Comparison of ENCODE assay signal across 16 cellular contexts in genomic region chr12:12428961-12429657, GRCh38.
DNase-seq lines count a peak whose midpoint lies in the region; ATAC-seq and TF ChIP-seq lines count a peak whose summit lies in the region.
"Had no signal": no experiment of that assay in that cellular context is flagged by ENCODE, and none has a peak within 500 bp of the region (broad histone marks: within the 10 kb centered on the region; RNA-seq: fewer than 3 reads in every experiment).

No MANE protein-coding gene starts in this region.

- H3K4me1 ChIP-seq in PC-3 (ENCODE audit: insufficient read depth, low read length): peaks cover 47% of the 10 kb centered on the region
- H3K4me1 ChIP-seq in thyroid gland: peaks cover 30 to 31% of the 10 kb centered on the region in 2 donors
- H3K4me1 ChIP-seq: SJCRH30 had no signal

- H3K9me3 ChIP-seq in PC-3 (ENCODE audit: low read length) (no peaks in the 10 kb centered on the region), thyroid gland (no peaks in the 10 kb centered on the region)
- H3K9me3 ChIP-seq: esophagus squamous epithelium, psoas muscle, SJCRH30 had no signal

- no TSS peak for BruUV-seq in PC-3 (replicated peaks; lab: Mats Ljungman, UMichigan)

- no peak for TF ChIP-seq POLR2A in thyroid gland (IDR thresholded peaks at IDR 0.05)

- H3K9ac ChIP-seq in PC-3 (ENCODE audit: low read length): peak overlapping the region; percentile 32; the same call in 1 of the 2 replicates

- WGBS in thyroid gland, 2 donors: 66 to 67% methylated on average over 7 of the region's 7 CpGs

- DNase-seq in activated naive CD8-positive, alpha-beta T cell treated with anti-CD3 and anti-CD28 coated beads, Interleukin-2, amount 50 U/mL, for 24 hours: no peak
- DNase-seq in activated naive CD8-positive, alpha-beta T cell treated with anti-CD3 and anti-CD28 coated beads for 36 hours: no peak
- DNase-seq in PC-3: peak; percentile 73
- DNase-seq in chondrocyte (ENCODE audit: low spot score): no peak
- DNase-seq in thyroid gland: peak in 1 of 2 donors; percentile 17
- DNase-seq in osteocyte (ENCODE audit: extremely low spot score, unreplicated experiment): no peak
- no peak for DNase-seq in stimulated activated naive B cell treated with anti-CD40 and anti-IgM and Interleukin-4, amounts not matched to agents 10 μg/mL and 1 μg/mL and 100 μg/mL, for 72 hours
- DNase-seq in KG1 (lab: John Stamatoyannopoulos, UW): no peak
- DNase-seq: dorsolateral prefrontal cortex, esophagus squamous epithelium, NCI-H446, nephron progenitor cell, psoas muscle, SJCRH30, T-helper 9 cell had no signal

- no peaks in the 10 kb centered on the region for H4K20me1 ChIP-seq in PC-3 (ENCODE audit: low read length)

- H3K27ac ChIP-seq in PC-3 (ENCODE audit: low read length): peak overlapping the region; percentile 87
- H3K27ac ChIP-seq in thyroid gland: peak overlapping the region; percentile 25 to 65 (median 51)
- H3K27ac ChIP-seq: dorsolateral prefrontal cortex, esophagus squamous epithelium, psoas muscle, SJCRH30 had no signal

- H3K27ac Mint-ChIP-seq in activated naive CD8-positive, alpha-beta T cell treated with anti-CD3 and anti-CD28 coated beads, Interleukin-2, amount 50 U/mL, for 24 hours: peak overlapping the region; percentile 69
- no peak overlapping the region for H3K27ac Mint-ChIP-seq in activated naive CD8-positive, alpha-beta T cell treated with anti-CD3 and anti-CD28 coated beads for 36 hours
- H3K27ac Mint-ChIP-seq in chondrocyte (ENCODE audit: unreplicated experiment) (peak overlapping the region; percentile 41), osteocyte (ENCODE audit: unreplicated experiment) (no peak overlapping the region)
- no peak overlapping the region for H3K27ac Mint-ChIP-seq in stimulated activated naive B cell treated with anti-CD40 and anti-IgM and Interleukin-4, amounts not matched to agents 10 μg/mL and 1 μg/mL and 100 μg/mL, for 72 hours
- H3K27ac Mint-ChIP-seq: brain, nephron progenitor cell had no signal

- TF ChIP-seq CTCF in PC-3 (conservative IDR thresholded peaks at IDR 0.05; ENCODE audit: low read depth, low read length): no peak
- no peak for TF ChIP-seq CTCF in chondrocyte (IDR thresholded peaks at IDR 0.05)
- no peak for TF ChIP-seq CTCF in thyroid gland (IDR thresholded peaks at IDR 0.05)
- TF ChIP-seq CTCF in osteocyte (IDR thresholded peaks at IDR 0.05): no peak

- POLR2A ChIA-PET in PC-3 (lab: Charles Lee; ENCODE audit: unreplicated experiment): no interaction called here

- H3K27me3 Mint-ChIP-seq in activated naive CD8-positive, alpha-beta T cell treated with anti-CD3 and anti-CD28 coated beads, Interleukin-2, amount 50 U/mL, for 24 hours: no peaks in the 10 kb centered on the region
- no peaks in the 10 kb centered on the region for H3K27me3 Mint-ChIP-seq in activated naive CD8-positive, alpha-beta T cell treated with anti-CD3 and anti-CD28 coated beads for 36 hours
- H3K27me3 Mint-ChIP-seq in chondrocyte (ENCODE audit: low read depth) (no peaks in the 10 kb centered on the region), osteocyte (ENCODE audit: unreplicated experiment) (no peaks in the 10 kb centered on the region)
- H3K27me3 Mint-ChIP-seq in stimulated activated naive B cell treated with anti-CD40 and anti-IgM and Interleukin-4, amounts not matched to agents 10 μg/mL and 1 μg/mL and 100 μg/mL, for 72 hours: no peaks in the 10 kb centered on the region
- H3K27me3 Mint-ChIP-seq: brain had no signal

- no peaks in the 10 kb centered on the region for H3K79me2 ChIP-seq in PC-3 (ENCODE audit: low read length)

- CTCF ChIA-PET in PC-3 (lab: Charles Lee): no interaction called here

- intact Hi-C loops in PC-3 (cut with micrococcal nuclease): no loop called here
- intact Hi-C loops in thyroid gland (cut with DNase I): no loop called here

- H3K4me2 ChIP-seq in PC-3 (ENCODE audit: low read length): peak overlapping the region; percentile 46

- ATAC-seq in activated naive CD8-positive, alpha-beta T cell treated with anti-CD3 and anti-CD28 coated beads, Interleukin-2, amount 50 U/mL, for 24 hours: peak; percentile 22
- ATAC-seq in PC-3: peak; percentile 74
- no peak for ATAC-seq in stimulated activated naive B cell treated with anti-CD40 and anti-IgM and Interleukin-4, amounts not matched to agents 10 μg/mL and 1 μg/mL and 100 μg/mL, for 72 hours (replicated peaks)
- ATAC-seq: psoas muscle had no signal

- 0 out of 2 replicates have a peak, but pooled peaks cover 2% of the 10 kb centered on the region for H3K36me3 ChIP-seq in PC-3 (ENCODE audit: low read depth, low read length)
- H3K36me3 ChIP-seq in thyroid gland: no peaks in the 10 kb centered on the region
- H3K36me3 ChIP-seq: esophagus squamous epithelium, SJCRH30 had no signal

- H2AFZ ChIP-seq in PC-3 (ENCODE audit: low read length): no peak overlapping the region

- peaks cover 26% of the 10 kb centered on the region for H3K36me3 Mint-ChIP-seq in activated naive CD8-positive, alpha-beta T cell treated with anti-CD3 and anti-CD28 coated beads, Interleukin-2, amount 50 U/mL, for 24 hours (ENCODE audit: low read depth)
- H3K36me3 Mint-ChIP-seq in activated naive CD8-positive, alpha-beta T cell treated with anti-CD3 and anti-CD28 coated beads for 36 hours: peaks cover 19% of the 10 kb centered on the region
- H3K36me3 Mint-ChIP-seq in chondrocyte (ENCODE audit: low read depth): peaks cover 2% of the 10 kb centered on the region
- H3K36me3 Mint-ChIP-seq in osteocyte (ENCODE audit: unreplicated experiment): peaks cover 10% of the 10 kb centered on the region
- peaks cover 17 to 23% of the 10 kb centered on the region in 2 donors for H3K36me3 Mint-ChIP-seq in stimulated activated naive B cell treated with anti-CD40 and anti-IgM and Interleukin-4, amounts not matched to agents 10 μg/mL and 1 μg/mL and 100 μg/mL, for 72 hours

- no peak overlapping the region for H3K4me3 Mint-ChIP-seq in activated naive CD8-positive, alpha-beta T cell treated with anti-CD3 and anti-CD28 coated beads, Interleukin-2, amount 50 U/mL, for 24 hours
- H3K4me3 Mint-ChIP-seq in activated naive CD8-positive, alpha-beta T cell treated with anti-CD3 and anti-CD28 coated beads for 36 hours: no peak overlapping the region
- H3K4me3 Mint-ChIP-seq in chondrocyte (ENCODE audit: unreplicated experiment): no peak overlapping the region
- no peak overlapping the region for H3K4me3 Mint-ChIP-seq in osteocyte (ENCODE audit: unreplicated experiment)
- no peak overlapping the region for H3K4me3 Mint-ChIP-seq in stimulated activated naive B cell treated with anti-CD40 and anti-IgM and Interleukin-4, amounts not matched to agents 10 μg/mL and 1 μg/mL and 100 μg/mL, for 72 hours
- H3K4me3 Mint-ChIP-seq: brain, nephron progenitor cell had no signal

- H3K9me2 ChIP-seq in PC-3 (replicated peaks; ENCODE audit: low read length): no peaks in the 10 kb centered on the region

- peaks cover 63% of the 10 kb centered on the region for H3K4me1 Mint-ChIP-seq in activated naive CD8-positive, alpha-beta T cell treated with anti-CD3 and anti-CD28 coated beads, Interleukin-2, amount 50 U/mL, for 24 hours
- peaks cover 29% of the 10 kb centered on the region for H3K4me1 Mint-ChIP-seq in activated naive CD8-positive, alpha-beta T cell treated with anti-CD3 and anti-CD28 coated beads for 36 hours
- peaks cover 54% of the 10 kb centered on the region for H3K4me1 Mint-ChIP-seq in chondrocyte (ENCODE audit: low read depth)
- H3K4me1 Mint-ChIP-seq in osteocyte (ENCODE audit: unreplicated experiment): peaks cover 37% of the 10 kb centered on the region
- peaks cover 5 to 7% of the 10 kb centered on the region in 2 donors for H3K4me1 Mint-ChIP-seq in stimulated activated naive B cell treated with anti-CD40 and anti-IgM and Interleukin-4, amounts not matched to agents 10 μg/mL and 1 μg/mL and 100 μg/mL, for 72 hours

- H3K4me3 ChIP-seq in PC-3 (ENCODE audit: low read length) (no peak overlapping the region; the same call in 1 of the 2 replicates), thyroid gland (replicated peaks in 1 of 3) (no peak overlapping the region)
- H3K4me3 ChIP-seq: dorsolateral prefrontal cortex, esophagus squamous epithelium, psoas muscle, SJCRH30 had no signal

- H3K9me3 Mint-ChIP-seq in activated naive CD8-positive, alpha-beta T cell treated with anti-CD3 and anti-CD28 coated beads, Interleukin-2, amount 50 U/mL, for 24 hours: peaks cover 8% of the 10 kb centered on the region
- peaks cover 3% of the 10 kb centered on the region for H3K9me3 Mint-ChIP-seq in activated naive CD8-positive, alpha-beta T cell treated with anti-CD3 and anti-CD28 coated beads for 36 hours
- peaks cover 7% of the 10 kb centered on the region for H3K9me3 Mint-ChIP-seq in chondrocyte (ENCODE audit: low read depth)
- H3K9me3 Mint-ChIP-seq in osteocyte (ENCODE audit: unreplicated experiment): peaks cover 13% of the 10 kb centered on the region
- peaks cover 2 to 7% of the 10 kb centered on the region in 2 donors for H3K9me3 Mint-ChIP-seq in stimulated activated naive B cell treated with anti-CD40 and anti-IgM and Interleukin-4, amounts not matched to agents 10 μg/mL and 1 μg/mL and 100 μg/mL, for 72 hours

- no peaks in the 10 kb centered on the region for H3F3A ChIP-seq in PC-3 (ENCODE audit: low read length, unreplicated experiment)

- H3K27me3 ChIP-seq in PC-3 (ENCODE audit: low read length) (no peaks in the 10 kb centered on the region), thyroid gland (no peaks in the 10 kb centered on the region)
- H3K27me3 ChIP-seq: dorsolateral prefrontal cortex, esophagus squamous epithelium, SJCRH30 had no signal

Comparison
In these comparisons a context has a peak if more than half of its experiments do, and no peak if none do; other contexts are left out.
1. H3K27ac Mint-ChIP-seq: peak in activated naive CD8-positive, alpha-beta T cell treated with anti-CD3 and anti-CD28 coated beads, Interleukin-2, amount 50 U/mL, for 24 hours (single experiment) and chondrocyte (single experiment); none in activated naive CD8-positive, alpha-beta T cell treated with anti-CD3 and anti-CD28 coated beads for 36 hours (single experiment), osteocyte (single experiment) and stimulated activated naive B cell treated with anti-CD40 and anti-IgM and Interleukin-4, amounts not matched to agents 10 μg/mL and 1 μg/mL and 100 μg/mL, for 72 hours (single experiment).
2. ATAC-seq: peak in activated naive CD8-positive, alpha-beta T cell treated with anti-CD3 and anti-CD28 coated beads, Interleukin-2, amount 50 U/mL, for 24 hours (single experiment) and PC-3 (single experiment); none in stimulated activated naive B cell treated with anti-CD40 and anti-IgM and Interleukin-4, amounts not matched to agents 10 μg/mL and 1 μg/mL and 100 μg/mL, for 72 hours (0 of 2).